ENCODE assay signal across 8 cellular contexts in genomic region chr11:95835768-95836488, GRCh38. TPM values are rescaled to one million over a fixed set of nuclear protein-coding genes. Genes with fewer than 3 reads are reported as not detected.
A peak's percentile ranks its signal among the peaks of the same experiment; 100 is the strongest.
DNase-seq lines count a peak whose midpoint lies in the region; ATAC-seq, FAIRE-seq and TF ChIP-seq lines count a peak whose summit lies in the region.

No MANE protein-coding gene starts in this region.

- no peak overlapping the region for H3K27ac ChIP-seq in HepG2 (ENCODE audit: extremely low read length, insufficient read depth, low read length)

- H3K4me3 Mint-ChIP-seq in chondrocyte (ENCODE audit: unreplicated experiment): no peak overlapping the region

- ATAC-seq in GM18909 (IDR thresholded peaks at IDR 0.05; ENCODE audit: poor library complexity, unreplicated experiment): peak; percentile 97
- peak; percentile 71 for ATAC-seq in HG03196 (IDR thresholded peaks at IDR 0.05; ENCODE audit: unreplicated experiment)
- ATAC-seq in HepG2: peak; percentile 99

- no peaks in the 10 kb centered on the region for H3K9me3 Mint-ChIP-seq in chondrocyte (ENCODE audit: low read depth)

- no peaks in the 10 kb centered on the region for H3K9me3 ChIP-seq in BE2C
- no peaks in the 10 kb centered on the region for H3K9me3 ChIP-seq in HepG2 (ENCODE audit: low read length)

- no peak overlapping the region for H2AFZ ChIP-seq in HepG2 (ENCODE audit: low read length)

- peaks cover 35% of the 10 kb centered on the region for H3K4me1 Mint-ChIP-seq in chondrocyte (ENCODE audit: low read depth)

- intact Hi-C loops in HepG2 (cut with micrococcal nuclease; ENCODE audit: unreplicated experiment): loop anchor here (1.0 to 10.0 kb wide), 5 partner anchors 133 to 590 kb away; partner anchors contain the start of gene MAML2

- CTCF ChIA-PET in HepG2 (lab: Yijun Ruan, JAX; ENCODE audit: low intra/inter-chr PET ratio, low total read pairs): interaction anchor here (0.9 to 1.8 kb wide), 3 partner anchors 507 to 591 kb away, joined by 4 to 13 read pairs (median 8); partner anchors contain the start of gene MAML2

- POLR2A ChIA-PET in HepG2 (lab: Yijun Ruan, JAX): interaction anchor here (0.7 to 1.5 kb wide), 3 partner anchors 45 to 508 kb away, joined by 3 to 4 read pairs (median 3); partner anchors contain the start of genes CEP57 and FAM76B

- no peaks in the 10 kb centered on the region for H4K20me1 ChIP-seq in HepG2 (ENCODE audit: insufficient read depth, low read length)

- H3K4me3 ChIP-seq in BE2C (ENCODE audit: low read depth, low read length): no peak overlapping the region
- no peak overlapping the region for H3K4me3 ChIP-seq in HepG2 (replicated peaks in 1 of 3; ENCODE audit: insufficient read depth in 1 of 3, low read depth in 2 of 3, low read length in 3 of 3)

- peaks cover 9% of the 10 kb centered on the region for H3K36me3 Mint-ChIP-seq in chondrocyte (ENCODE audit: low read depth)

- H3K9ac ChIP-seq in HepG2 (ENCODE audit: insufficient read depth, low read depth, low read length): no peak overlapping the region

- no peak for TF ChIP-seq POLR2A in HepG2 (IDR thresholded peaks at IDR 0.05; ENCODE audit: insufficient read depth in 1 of 2, low read depth in 2 of 2, low read length in 2 of 2)

- in situ Hi-C loops in HepG2 (cut with HindIII; ENCODE audit: extremely low pct_ligation_motif_present, low pct_unique_long_range_greater_than_20kb): loop anchor here (10.0 kb wide), 2 partner anchors 559 to 589 kb away; partner anchors contain the start of gene JRKL

- no TSS peak for BruUV-seq in HepG2 (replicated peaks; lab: Mats Ljungman, UMichigan)

- peaks cover 62% of the 10 kb centered on the region for H3K36me3 ChIP-seq in BE2C
- peaks cover 10 to 50% of the 10 kb centered on the region in 2 experiments for H3K36me3 ChIP-seq in HepG2 (replicated peaks in 1 of 2; ENCODE audit: control insufficient read depth in 1 of 2, insufficient read depth in 2 of 2, low read length in 2 of 2)

- peak; percentile 50 for FAIRE-seq in HepG2 (lab: Jason Lieb, UNC)

- H3K4me1 ChIP-seq in BE2C (no peaks in the 10 kb centered on the region), HepG2 (ENCODE audit: insufficient read depth, low read length) (no peaks in the 10 kb centered on the region)

- H3K27me3 ChIP-seq in BE2C: no peaks in the 10 kb centered on the region
- no peaks in the 10 kb centered on the region for H3K27me3 ChIP-seq in HepG2 (ENCODE audit: control insufficient read depth in 1 of 2, insufficient read depth in 2 of 2, low read length in 2 of 2)

- H3K27me3 Mint-ChIP-seq in chondrocyte (ENCODE audit: low read depth): no peaks in the 10 kb centered on the region

- TF ChIP-seq CTCF in BE2C (IDR thresholded peaks at IDR 0.05; ENCODE audit: low read depth, low read length) (peak; percentile 99), chondrocyte (IDR thresholded peaks at IDR 0.05) (peak; percentile 95), HepG2 (CRISPR knock-in tag; IDR thresholded peaks at IDR 0.05) (peak; percentile 88)

- peak in 1 of 2 experiments; percentile 5; a peak in 1 of 4 replicates for TF ChIP-seq EP300 in HepG2 (IDR thresholded peaks at IDR 0.05; ENCODE audit: low read depth in 2 of 2, low read length in 2 of 2)
- no peak for TF ChIP-seq EP300 in HepG2 (CRISPR knock-in tag; IDR thresholded peaks at IDR 0.05; ENCODE audit: borderline replicate concordance)

- DNase-seq in BE2C (peak; percentile 71), NCI-H226 (peak; percentile 74), chondrocyte (ENCODE audit: low spot score) (no peak), HepG2 (ENCODE audit: low spot score) (peak; percentile 84)
- peak; percentile 35 for DNase-seq in activated CD4-positive, alpha-beta T cell treated with anti-CD3 and anti-CD28 coated beads for 1 hour
- DNase-seq in stimulated activated CD4-positive, alpha-beta T cell treated with anti-CD3 and anti-CD28 coated beads, TNF-alpha, amount 100 ng/mL, for 1 hour (ENCODE audit: low read depth in 3 of 3, low spot score in 1 of 3): peak; percentile 5 to 23 (median 10)

- peak; percentile 76 for TF ChIP-seq RAD21 in HepG2 (CRISPR knock-in tag; IDR thresholded peaks at IDR 0.05)

- no peak overlapping the region for H3K4me2 ChIP-seq in HepG2 (ENCODE audit: low read depth, low read length)

- 7% methylated on average over 3 of the region's 3 CpGs for WGBS in HepG2 (ENCODE audit: low lambda C conversion rate)

- H3K79me2 ChIP-seq in HepG2 (ENCODE audit: insufficient read depth, low read length): no peaks in the 10 kb centered on the region

- peak overlapping the region; percentile 53 for H3K27ac Mint-ChIP-seq in chondrocyte (ENCODE audit: unreplicated experiment)

RNA-seq across cellular contexts. Expression of gene CEP57, which starts 45.6 kb away (rescaled TPM):
- polyA plus RNA-seq in BE2C (2012; ENCODE audit: insufficient read depth, insufficient read length, low read depth): 22.4 TPM
- total RNA-seq in chondrocyte (27.8 to 30.1 TPM (median 28.8 TPM) in 3 replicates), HepG2 (2016; rRNA removed; fragmentation: Illumina TruSeq; extraction: Trizol) (59.4 and 85.6 TPM in 2 replicates)
- 25.7 and 26.4 TPM in 2 replicates for total RNA-seq in HepG2 (2016; cell fraction: cytosol; rRNA removed; fragmentation: Illumina TruSeq; extraction: Trizol; ENCODE audit: low read depth)
- total RNA-seq in HepG2 (2016; cell fraction: insoluble cytoplasmic fraction; rRNA removed; fragmentation: Illumina TruSeq; extraction: Trizol): 57.5 and 82.6 TPM in 2 replicates
- total RNA-seq in HepG2 (2016; cell fraction: membrane; rRNA removed; fragmentation: Illumina TruSeq; extraction: Trizol): 51.6 and 56.5 TPM in 2 replicates
- 52.8 and 61.0 TPM in 2 replicates for total RNA-seq in HepG2 (2016; cell fraction: nucleus; rRNA removed; fragmentation: Illumina TruSeq; extraction: Trizol)
- 23.5 and 34.3 TPM in 2 replicates for polyA plus RNA-seq in HepG2 (2011; rRNA removed)
- polyA plus RNA-seq in HepG2 (2011; cell fraction: cytosol; rRNA removed): 15.9 and 16.2 TPM in 2 replicates
- 20.6 and 21.8 TPM in 2 replicates for polyA plus RNA-seq in HepG2 (2011; cell fraction: nucleus; rRNA removed)
- 30.9 and 39.6 TPM in 2 replicates for polyA plus RNA-seq in HepG2 (2012)
- 11.9 and 12.0 TPM in 2 replicates for polyA plus RNA-seq in HepG2 (2016; cell fraction: cytosol; fragmentation: Illumina TruSeq; extraction: Trizol; ENCODE audit: low read depth)
- polyA plus RNA-seq in HepG2 (2016; cell fraction: insoluble cytoplasmic fraction; fragmentation: Illumina TruSeq; extraction: Trizol; ENCODE audit: low read depth): 57.6 and 58.2 TPM in 2 replicates
- 25.3 and 27.9 TPM in 2 replicates for polyA plus RNA-seq in HepG2 (2016; cell fraction: membrane; fragmentation: Illumina TruSeq; extraction: Trizol; ENCODE audit: low read depth)
- 66.5 and 71.4 TPM in 2 replicates for polyA plus RNA-seq in HepG2 (2016; cell fraction: nucleus; fragmentation: Illumina TruSeq; extraction: Trizol; ENCODE audit: insufficient read depth, low read depth)
- polyA minus RNA-seq in HepG2 (2011; rRNA and poly(A)+ RNA removed; ENCODE audit: low replicate concordance): 14.1 and 31.3 TPM in 2 replicates
- polyA minus RNA-seq in HepG2 (2011; cell fraction: cytosol; rRNA and poly(A)+ RNA removed): 26.5 and 27.4 TPM in 2 replicates
- 61.5 and 63.7 TPM in 2 replicates for polyA minus RNA-seq in HepG2 (2011; cell fraction: nucleus; rRNA and poly(A)+ RNA removed)

RNA-seq across cellular contexts. Expression of gene FAM76B, which starts 46.3 kb away (rescaled TPM):
- 19.1 TPM for polyA plus RNA-seq in BE2C (2012; ENCODE audit: insufficient read depth, insufficient read length, low read depth)
- total RNA-seq in chondrocyte (16.5 to 22.5 TPM (median 19.5 TPM) in 3 replicates), HepG2 (2016; rRNA removed; fragmentation: Illumina TruSeq; extraction: Trizol) (21.7 and 24.2 TPM in 2 replicates)
- total RNA-seq in HepG2 (2016; cell fraction: cytosol; rRNA removed; fragmentation: Illumina TruSeq; extraction: Trizol; ENCODE audit: low read depth): 4.1 and 6.2 TPM in 2 replicates
- 15.2 and 24.9 TPM in 2 replicates for total RNA-seq in HepG2 (2016; cell fraction: insoluble cytoplasmic fraction; rRNA removed; fragmentation: Illumina TruSeq; extraction: Trizol)
- total RNA-seq in HepG2 (2016; cell fraction: membrane; rRNA removed; fragmentation: Illumina TruSeq; extraction: Trizol): 9.1 TPM in 2 replicates
- total RNA-seq in HepG2 (2016; cell fraction: nucleus; rRNA removed; fragmentation: Illumina TruSeq; extraction: Trizol): 49.9 TPM in 2 replicates
- 18.6 and 20.2 TPM in 2 replicates for polyA plus RNA-seq in HepG2 (2011; rRNA removed)
- polyA plus RNA-seq in HepG2 (2011; cell fraction: cytosol; rRNA removed): 4.3 and 6.4 TPM in 2 replicates
- polyA plus RNA-seq in HepG2 (2011; cell fraction: nucleus; rRNA removed): 49.1 and 51.0 TPM in 2 replicates
- polyA plus RNA-seq in HepG2 (2012): 12.3 and 18.0 TPM in 2 replicates
- polyA plus RNA-seq in HepG2 (2016; cell fraction: cytosol; fragmentation: Illumina TruSeq; extraction: Trizol; ENCODE audit: low read depth): 1.9 and 2.3 TPM in 2 replicates
- 12.4 and 15.7 TPM in 2 replicates for polyA plus RNA-seq in HepG2 (2016; cell fraction: insoluble cytoplasmic fraction; fragmentation: Illumina TruSeq; extraction: Trizol; ENCODE audit: low read depth)
- 4.7 and 7.0 TPM in 2 replicates for polyA plus RNA-seq in HepG2 (2016; cell fraction: membrane; fragmentation: Illumina TruSeq; extraction: Trizol; ENCODE audit: low read depth)
- 62.3 and 70.8 TPM in 2 replicates for polyA plus RNA-seq in HepG2 (2016; cell fraction: nucleus; fragmentation: Illumina TruSeq; extraction: Trizol; ENCODE audit: insufficient read depth, low read depth)
- 5.3 and 9.7 TPM in 2 replicates for polyA minus RNA-seq in HepG2 (2011; rRNA and poly(A)+ RNA removed; ENCODE audit: low replicate concordance)
- 8.6 and 9.7 TPM in 2 replicates for polyA minus RNA-seq in HepG2 (2011; cell fraction: cytosol; rRNA and poly(A)+ RNA removed)
- 79.7 and 93.4 TPM in 2 replicates for polyA minus RNA-seq in HepG2 (2011; cell fraction: nucleus; rRNA and poly(A)+ RNA removed)
